Comparison of ENCODE assay signal across 26 cellular contexts in genomic region chr2:128642801-128643200, GRCh38.
DNase-seq lines count a peak whose midpoint lies in the region; ATAC-seq, FAIRE-seq and TF ChIP-seq lines count a peak whose summit lies in the region.
"Had no signal": no experiment of that assay in that cellular context is flagged by ENCODE, and none has a peak within 500 bp of the region (broad histone marks: within the 10 kb centered on the region; RNA-seq: fewer than 3 reads in every experiment).

No MANE protein-coding gene starts in this region.

- no peaks in the 10 kb centered on the region for H3K36me3 Mint-ChIP-seq in neural progenitor cell
- H3K36me3 Mint-ChIP-seq: naive thymus-derived CD4-positive, alpha-beta T cell; stimulated activated effector memory CD8-positive, alpha-beta T cell treated with anti-CD3 and anti-CD28 coated beads, Interleukin-12 subunit alpha, Interleukin-12 subunit beta, amount 100 ng/mL, for 72 hours had no signal

- no peak for ATAC-seq in gastrocnemius medialis
- ATAC-seq: activated naive CD8-positive, alpha-beta T cell treated with anti-CD3 and anti-CD28 coated beads, Interleukin-2, amount 50 U/mL, for 24 hours; left colon; naive thymus-derived CD4-positive, alpha-beta T cell; stimulated activated effector memory CD8-positive, alpha-beta T cell treated with anti-CD3 and anti-CD28 coated beads, Interleukin-12 subunit alpha, Interleukin-12 subunit beta, amount 100 ng/mL, for 72 hours; T-helper 17 cell had no signal

- peaks cover 11% of the 10 kb centered on the region for H3K27me3 Mint-ChIP-seq in neural progenitor cell (ENCODE audit: insufficient read depth, low read depth)

- peak; percentile 20 for DNase-seq in activated CD8-positive, alpha-beta memory T cell treated with anti-CD3 and anti-CD28 coated beads, Interleukin-2, amount 50 U/mL, for 48 hours
- DNase-seq in activated CD8-positive, alpha-beta memory T cell treated with anti-CD3 and anti-CD28 coated beads, Interleukin-2, amount 50 U/mL, for 4 hours, result no peak
- DNase-seq in bronchial epithelial cell (ENCODE audit: low read depth), result no peak
- DNase-seq in neural progenitor cell (ENCODE audit: low spot score), result no peak
- peak; percentile 23 for DNase-seq in ureter (ENCODE audit: low spot score)
- DNase-seq in NCI-H82 (lab: John Stamatoyannopoulos, UW), result no peak
- no peak for DNase-seq in erythroblast (lab: John Stamatoyannopoulos, UW)
- DNase-seq in gastrocnemius medialis, result no peak
- DNase-seq: activated CD4-positive, alpha-beta T cell treated with anti-CD3 and anti-CD28 coated beads, Interleukin-2, amount 10 ng/mL, durations not matched to agents 24 days and 14 days; activated effector memory CD4-positive, alpha-beta T cell treated with anti-CD3 and anti-CD28 coated beads, Interleukin-2, amount 50 U/mL, for 16 hours; activated naive CD8-positive, alpha-beta T cell treated with anti-CD3 and anti-CD28 coated beads, Interleukin-2, amount 50 U/mL, for 24 hours; AML-193; DMS79; naive thymus-derived CD4-positive, alpha-beta T cell; NCI-H1417; NCI-H2171; RPMI8226; stimulated activated CD4-positive, alpha-beta T cell treated with anti-CD3 and anti-CD28 coated beads, Interleukin-1b, Interleukin-23, amount 100 ng/mL, for 48 hours; T-helper 17 cell had no signal

- H3K4me2 ChIP-seq in neural progenitor cell, result no peak overlapping the region
- H3K4me2 ChIP-seq: KMS-11 had no signal

- in situ Hi-C loops in gastrocnemius medialis (cut with MboI; ENCODE audit: low sequenced_read_pairs in 4 of 4), result no loop called here

- H4K20me1 ChIP-seq in neural progenitor cell (ENCODE audit: low read depth), result no peaks in the 10 kb centered on the region

- TF ChIP-seq POLR2A in erythroblast (IDR thresholded peaks at IDR 0.05; ENCODE audit: low read length) (no peak), gastrocnemius medialis (IDR thresholded peaks at IDR 0.05) (no peak)

- no peaks in the 10 kb centered on the region for H3K27me3 ChIP-seq in bronchial epithelial cell (ENCODE audit: control insufficient read depth, insufficient read depth, low read length)
- no peaks in the 10 kb centered on the region for H3K27me3 ChIP-seq in neural progenitor cell
- no peaks in the 10 kb centered on the region for H3K27me3 ChIP-seq in gastrocnemius medialis

- H3K27ac ChIP-seq in neural progenitor cell (no peak overlapping the region), gastrocnemius medialis (no peak overlapping the region)
- H3K27ac ChIP-seq: KMS-11, SK-N-MC had no signal

- peaks cover 51% of the 10 kb centered on the region for H3K4me1 ChIP-seq in neural progenitor cell
- H3K4me1 ChIP-seq in gastrocnemius medialis, result no peaks in the 10 kb centered on the region

- peak overlapping the region; percentile 90 for H3K27ac Mint-ChIP-seq in neural progenitor cell
- H3K27ac Mint-ChIP-seq: activated CD4-positive, alpha-beta T cell treated with anti-CD3 and anti-CD28 coated beads, Interleukin-2, amount 10 ng/mL, durations not matched to agents 24 days and 14 days; activated naive CD8-positive, alpha-beta T cell treated with anti-CD3 and anti-CD28 coated beads, Interleukin-2, amount 50 U/mL, for 24 hours; stimulated activated effector memory CD8-positive, alpha-beta T cell treated with anti-CD3 and anti-CD28 coated beads, Interleukin-12 subunit alpha, Interleukin-12 subunit beta, amount 100 ng/mL, for 72 hours; T-helper 17 cell had no signal

- no peak overlapping the region for H3K9ac ChIP-seq in neural progenitor cell
- H3K9ac ChIP-seq: KMS-11 had no signal

- H3K36me3 ChIP-seq in bronchial epithelial cell (ENCODE audit: control insufficient read depth, insufficient read depth, low read length) (no peaks in the 10 kb centered on the region), neural progenitor cell (no peaks in the 10 kb centered on the region), gastrocnemius medialis (no peaks in the 10 kb centered on the region)

- H3K4me3 ChIP-seq in bronchial epithelial cell (ENCODE audit: low read depth, low read length) (no peak overlapping the region), neural progenitor cell (no peak overlapping the region), gastrocnemius medialis (no peak overlapping the region)
- H3K4me3 ChIP-seq: SK-N-MC had no signal

- no peaks in the 10 kb centered on the region for H3K9me3 Mint-ChIP-seq in neural progenitor cell
- H3K9me3 Mint-ChIP-seq: activated CD4-positive, alpha-beta T cell treated with anti-CD3 and anti-CD28 coated beads, Interleukin-2, amount 10 ng/mL, durations not matched to agents 24 days and 14 days; activated naive CD8-positive, alpha-beta T cell treated with anti-CD3 and anti-CD28 coated beads, Interleukin-2, amount 50 U/mL, for 24 hours; stimulated activated effector memory CD8-positive, alpha-beta T cell treated with anti-CD3 and anti-CD28 coated beads, Interleukin-12 subunit alpha, Interleukin-12 subunit beta, amount 100 ng/mL, for 72 hours had no signal

- FAIRE-seq in bronchial epithelial cell (lab: Jason Lieb, UNC), result peak; percentile 73
- FAIRE-seq: colon, GM12892, GM19239 had no signal

- no peak overlapping the region for H2AFZ ChIP-seq in neural progenitor cell (replicated peaks)

- peaks cover 40% of the 10 kb centered on the region for H3F3A ChIP-seq in neural progenitor cell (ENCODE audit: low read depth)

- H3K9me3 ChIP-seq in neural progenitor cell (ENCODE audit: low read depth) (no peaks in the 10 kb centered on the region), gastrocnemius medialis (no peaks in the 10 kb centered on the region)

- intact Hi-C loops in gastrocnemius medialis (cut with DNase I; ENCODE audit: low total_unique reads), result no loop called here

- peak overlapping the region; percentile 1 for H3K4me3 Mint-ChIP-seq in neural progenitor cell
- H3K4me3 Mint-ChIP-seq: activated CD4-positive, alpha-beta T cell treated with anti-CD3 and anti-CD28 coated beads, Interleukin-2, amount 10 ng/mL, durations not matched to agents 24 days and 14 days; activated naive CD8-positive, alpha-beta T cell treated with anti-CD3 and anti-CD28 coated beads, Interleukin-2, amount 50 U/mL, for 24 hours; naive thymus-derived CD4-positive, alpha-beta T cell; stimulated activated effector memory CD8-positive, alpha-beta T cell treated with anti-CD3 and anti-CD28 coated beads, Interleukin-12 subunit alpha, Interleukin-12 subunit beta, amount 100 ng/mL, for 72 hours; T-helper 17 cell had no signal

- no peaks in the 10 kb centered on the region for H3K79me2 ChIP-seq in neural progenitor cell (ENCODE audit: low read depth)

- H3K4me1 Mint-ChIP-seq in neural progenitor cell, result peaks cover 89% of the 10 kb centered on the region
- H3K4me1 Mint-ChIP-seq: activated CD4-positive, alpha-beta T cell treated with anti-CD3 and anti-CD28 coated beads, Interleukin-2, amount 10 ng/mL, durations not matched to agents 24 days and 14 days; activated naive CD8-positive, alpha-beta T cell treated with anti-CD3 and anti-CD28 coated beads, Interleukin-2, amount 50 U/mL, for 24 hours; stimulated activated effector memory CD8-positive, alpha-beta T cell treated with anti-CD3 and anti-CD28 coated beads, Interleukin-12 subunit alpha, Interleukin-12 subunit beta, amount 100 ng/mL, for 72 hours; T-helper 17 cell had no signal

- TF ChIP-seq CTCF in bronchial epithelial cell (IDR thresholded peaks at IDR 0.05; ENCODE audit: insufficient read depth, low read length, severe bottlenecking), result no peak
- TF ChIP-seq CTCF in neural progenitor cell (IDR thresholded peaks at IDR 0.05), result no peak
- no peak for TF ChIP-seq CTCF in gastrocnemius medialis (IDR thresholded peaks at IDR 0.05 in 4 of 5, conservative IDR thresholded peaks at IDR 0.05 in 1 of 5)

Comparison
In these comparisons a context has a peak if more than half of its experiments do, and no peak if none do; other contexts are left out.
1. DNase-seq: peak in activated CD8-positive, alpha-beta memory T cell treated with anti-CD3 and anti-CD28 coated beads, Interleukin-2, amount 50 U/mL, for 48 hours (single experiment) and ureter (single experiment); none in activated CD8-positive, alpha-beta memory T cell treated with anti-CD3 and anti-CD28 coated beads, Interleukin-2, amount 50 U/mL, for 4 hours (single experiment), bronchial epithelial cell (single experiment), neural progenitor cell (single experiment), NCI-H82 (single experiment), erythroblast (0 of 2) and gastrocnemius medialis (0 of 2).